1 cellular context compared by ENCODE assay signal in the genomic region with DNA sequence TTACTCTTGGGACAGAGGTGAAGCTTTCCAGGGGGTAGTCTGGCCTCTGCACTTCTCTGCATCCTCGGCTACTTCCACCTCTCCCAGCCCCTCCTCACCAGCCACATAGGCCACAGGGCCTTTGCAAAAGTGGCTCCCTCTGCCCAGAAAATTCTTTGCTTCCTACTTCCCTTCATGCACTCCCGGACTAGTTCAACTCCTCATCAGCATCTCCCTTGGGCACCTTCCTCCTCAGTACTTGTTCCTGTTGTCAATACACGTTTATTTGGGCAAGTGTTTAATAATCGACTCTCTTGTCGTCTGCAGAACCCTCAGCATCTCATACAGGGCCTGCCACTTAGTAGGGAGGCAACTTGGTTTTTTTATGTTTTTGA.
A peak's percentile ranks its signal among the peaks of the same experiment; 100 is the strongest.
TF ChIP-seq lines count a peak whose summit lies in the region.

No MANE protein-coding gene starts in this region.

TF ChIP-seq in HepG2, 621 proteins besides CTCF, POLR2A, EP300 and RAD21 (continued from another document):
- TF ChIP-seq, protein P1, sequence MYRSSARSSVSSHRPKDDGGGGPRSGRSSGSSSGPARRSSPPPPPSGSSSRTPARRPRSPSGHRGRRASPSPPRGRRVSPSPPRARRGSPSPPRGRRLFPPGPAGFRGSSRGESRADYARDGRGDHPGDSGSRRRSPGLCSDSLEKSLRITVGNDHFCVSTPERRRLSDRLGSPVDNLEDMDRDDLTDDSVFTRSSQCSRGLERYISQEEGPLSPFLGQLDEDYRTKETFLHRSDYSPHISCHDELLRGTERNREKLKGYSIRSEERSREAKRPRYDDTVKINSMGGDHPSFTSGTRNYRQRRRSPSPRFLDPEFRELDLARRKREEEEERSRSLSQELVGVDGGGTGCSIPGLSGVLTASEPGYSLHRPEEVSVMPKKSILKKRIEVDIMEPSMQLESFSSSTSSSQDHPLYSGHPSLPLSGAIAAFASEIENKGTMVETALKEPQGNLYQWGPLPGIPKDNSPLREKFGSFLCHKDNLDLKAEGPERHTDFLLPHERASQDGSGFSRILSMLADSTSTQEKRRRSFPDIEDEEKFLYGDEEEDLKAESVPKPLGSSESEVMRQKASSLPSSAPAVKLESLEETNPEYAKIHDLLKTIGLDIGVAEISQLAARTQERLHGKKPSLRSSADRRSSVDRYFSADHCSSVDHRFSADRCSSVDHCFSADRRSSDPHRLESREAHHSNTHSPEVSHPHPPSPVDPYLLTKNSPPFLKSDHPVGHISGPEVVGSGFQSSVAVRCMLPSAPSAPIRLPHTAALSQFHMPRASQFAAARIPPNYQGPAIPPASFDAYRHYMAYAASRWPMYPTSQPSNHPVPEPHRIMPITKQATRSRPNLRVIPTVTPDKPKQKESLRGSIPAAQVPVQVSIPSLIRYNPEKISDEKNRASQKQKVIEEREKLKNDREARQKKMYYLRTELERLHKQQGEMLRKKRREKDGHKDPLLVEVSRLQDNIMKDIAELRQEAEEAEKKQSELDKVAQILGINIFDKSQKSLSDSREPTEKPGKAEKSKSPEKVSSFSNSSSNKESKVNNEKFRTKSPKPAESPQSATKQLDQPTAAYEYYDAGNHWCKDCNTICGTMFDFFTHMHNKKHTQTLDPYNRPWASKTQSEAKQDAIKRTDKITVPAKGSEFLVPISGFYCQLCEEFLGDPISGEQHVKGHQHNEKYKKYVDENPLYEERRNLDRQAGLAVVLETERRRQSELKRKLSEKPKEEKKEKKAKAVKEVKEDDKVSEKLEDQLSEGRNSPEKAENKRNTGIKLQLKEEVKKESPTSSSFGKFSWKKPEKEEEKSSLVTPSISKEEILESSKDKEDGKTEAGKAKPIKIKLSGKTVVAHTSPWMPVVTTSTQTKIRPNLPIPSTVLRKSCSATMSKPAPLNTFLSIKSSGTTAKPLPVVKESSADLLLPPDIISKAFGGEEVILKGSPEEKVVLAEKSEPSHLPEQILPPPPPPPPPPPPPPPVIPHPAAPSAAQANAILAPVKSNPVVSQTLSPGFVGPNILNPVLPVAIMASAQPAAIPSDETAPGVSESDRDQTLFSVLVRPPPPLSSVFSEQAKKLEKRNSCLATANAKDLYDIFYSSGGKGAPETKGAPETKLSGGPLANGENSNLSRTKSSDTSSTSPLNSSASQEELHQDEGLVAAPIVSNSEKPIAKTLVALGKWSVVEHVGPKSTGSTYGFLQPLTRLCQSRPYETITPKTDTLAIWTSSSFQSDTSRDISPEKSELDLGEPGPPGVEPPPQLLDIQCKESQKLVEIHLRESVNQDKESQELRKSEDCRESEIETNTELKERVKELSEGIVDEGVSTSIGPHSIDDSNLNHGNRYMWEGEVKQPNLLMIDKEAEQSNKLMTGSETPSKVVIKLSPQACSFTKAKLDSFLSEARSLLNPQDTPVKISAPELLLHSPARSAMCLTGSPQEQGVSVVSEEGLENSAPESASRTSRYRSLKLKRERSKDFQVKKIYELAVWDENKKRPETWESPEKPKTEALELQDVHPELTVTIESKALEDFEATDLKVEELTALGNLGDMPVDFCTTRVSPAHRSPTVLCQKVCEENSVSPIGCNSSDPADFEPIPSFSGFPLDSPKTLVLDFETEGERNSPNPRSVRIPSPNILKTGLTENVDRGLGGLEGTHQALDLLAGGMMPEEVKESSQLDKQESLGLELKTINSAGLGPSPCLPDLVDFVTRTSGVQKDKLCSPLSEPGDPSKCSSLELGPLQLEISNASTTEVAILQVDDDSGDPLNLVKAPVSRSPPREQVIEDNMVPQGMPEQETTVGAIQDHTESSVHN (CRISPR knock-in tag; IDR thresholded peaks at IDR 0.05) = peak; percentile 64; the same call in 1 of the 2 replicates
- TF ChIP-seq ZKSCAN1 (IDR thresholded peaks at IDR 0.05; ENCODE audit: low read length) (no peak), BRD4 (CRISPR knock-in tag; IDR thresholded peaks at IDR 0.05) (no peak), ZNF431 (CRISPR knock-in tag; IDR thresholded peaks at IDR 0.05; ENCODE audit: borderline replicate concordance, low read depth) (no peak), ZNF644 (CRISPR knock-in tag; IDR thresholded peaks at IDR 0.05; ENCODE audit: low read depth) (no peak), ZNF253 (CRISPR knock-in tag; IDR thresholded peaks at IDR 0.05; ENCODE audit: borderline replicate concordance) (no peak; the same call in 1 of the 2 replicates), SRSF9 (IDR thresholded peaks at IDR 0.05; ENCODE audit: borderline replicate concordance, insufficient read depth, low read depth, low read length, poor library complexity, severe bottlenecking) (no peak), ZNF607 (CRISPR knock-in tag; IDR thresholded peaks at IDR 0.05; ENCODE audit: borderline replicate concordance) (no peak), ZFP82 (CRISPR knock-in tag; IDR thresholded peaks at IDR 0.05; ENCODE audit: borderline replicate concordance) (no peak), CHCHD3 (CRISPR knock-in tag; IDR thresholded peaks at IDR 0.05) (no peak), TMF1 (CRISPR knock-in tag; IDR thresholded peaks at IDR 0.05; ENCODE audit: low read depth) (no peak), ZNF563 (CRISPR knock-in tag; IDR thresholded peaks at IDR 0.05) (no peak), MYC (CRISPR knock-in tag; IDR thresholded peaks at IDR 0.05; ENCODE audit: borderline replicate concordance) (no peak)
- TF ChIP-seq, protein P2, sequence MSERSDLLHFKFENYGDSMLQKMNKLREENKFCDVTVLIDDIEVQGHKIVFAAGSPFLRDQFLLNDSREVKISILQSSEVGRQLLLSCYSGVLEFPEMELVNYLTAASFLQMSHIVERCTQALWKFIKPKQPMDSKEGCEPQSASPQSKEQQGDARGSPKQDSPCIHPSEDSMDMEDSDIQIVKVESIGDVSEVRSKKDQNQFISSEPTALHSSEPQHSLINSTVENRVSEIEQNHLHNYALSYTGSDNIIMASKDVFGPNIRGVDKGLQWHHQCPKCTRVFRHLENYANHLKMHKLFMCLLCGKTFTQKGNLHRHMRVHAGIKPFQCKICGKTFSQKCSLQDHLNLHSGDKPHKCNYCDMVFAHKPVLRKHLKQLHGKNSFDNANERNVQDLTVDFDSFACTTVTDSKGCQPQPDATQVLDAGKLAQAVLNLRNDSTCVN (CRISPR knock-in tag; IDR thresholded peaks at IDR 0.05; ENCODE audit: borderline replicate concordance) = no peak
TF ChIP-seq in HepG2: peak in this region for 14.
